ENCODE assay signal across 8 cellular contexts in genomic region chr10:84665883-84666463, GRCh38.
A peak's percentile ranks its signal among the peaks of the same experiment; 100 is the strongest.
DNase-seq lines count a peak whose midpoint lies in the region; ATAC-seq, FAIRE-seq and TF ChIP-seq lines count a peak whose summit lies in the region.

No MANE protein-coding gene starts in this region.

- H2BK15ac ChIP-seq in neuronal stem cell (ENCODE audit: low read length) = no peak overlapping the region

- TF ChIP-seq CTCF in PC-3 (conservative IDR thresholded peaks at IDR 0.05; ENCODE audit: low read depth, low read length) = peak; percentile 69

- H3K23ac ChIP-seq in neuronal stem cell (ENCODE audit: low read depth, low read length, poor library complexity) = no peak overlapping the region

- H3K27me3 ChIP-seq in PC-3 (ENCODE audit: low read length) (peaks cover 23% of the 10 kb centered on the region; the same call in 1 of the 2 replicates), neuronal stem cell (ENCODE audit: control insufficient read depth in 3 of 3, insufficient read depth in 3 of 3, low read depth in 1 of 3, low read length in 3 of 3) (no peaks in the 10 kb centered on the region)

- DNase-seq in NCI-H1694 (lab: John Stamatoyannopoulos, UW) = peak; percentile 0
- DNase-seq in NCI-H1694 treated with DMSO at 0.1 percent for 48 hours (lab: John Stamatoyannopoulos, UW) = no peak
- peak; percentile 56 for DNase-seq in PC-3
- peak; percentile 80 for DNase-seq in iPS-NIHi11 (ENCODE audit: low spot score)
- no peak for DNase-seq in neuronal stem cell (ENCODE audit: low spot score)
- no peak for DNase-seq in HTR-8/SVneo (ENCODE audit: insufficient read length, low spot score)
- DNase-seq in NCI-H524 (lab: John Stamatoyannopoulos, UW) = no peak

- H3K18ac ChIP-seq in neuronal stem cell (ENCODE audit: low read length) = no peak overlapping the region

- no peak overlapping the region for H3K14ac ChIP-seq in neuronal stem cell (ENCODE audit: low read length)

- H3K4me2 ChIP-seq in PC-3 (ENCODE audit: low read length) = no peak overlapping the region
- H3K4me2 ChIP-seq in neuronal stem cell (ENCODE audit: insufficient read depth, low read length, poor library complexity, severe bottlenecking) = no peak overlapping the region

- no peak overlapping the region for H2BK120ac ChIP-seq in neuronal stem cell (ENCODE audit: low read depth, low read length)

- whole genome bisulfite sequencing in neuronal stem cell (ENCODE audit: extremely low coverage in 2 of 2, insufficient read length in 2 of 2, insufficient replicate concordance in 1 of 2), 2 donors = no CpG with 5 or more reads among the region's 9 CpGs

- H2BK5ac ChIP-seq in neuronal stem cell (ENCODE audit: low read length) = no peak overlapping the region

- H3K9ac ChIP-seq in PC-3 (ENCODE audit: low read length) (no peak overlapping the region), neuronal stem cell (ENCODE audit: low read depth, low read length, poor library complexity) (no peak overlapping the region)

- ATAC-seq in HG02588 (IDR thresholded peaks at IDR 0.05; ENCODE audit: unreplicated experiment) (peak; percentile 60), PC-3 (no peak)

- no peak overlapping the region for H4K91ac ChIP-seq in neuronal stem cell (ENCODE audit: low read depth, low read length, poor library complexity)

- no peaks in the 10 kb centered on the region for H3F3A ChIP-seq in PC-3 (ENCODE audit: low read length, unreplicated experiment)

- no peak overlapping the region for H2AK5ac ChIP-seq in neuronal stem cell (ENCODE audit: low read depth, low read length)

- intact Hi-C loops in PC-3 (cut with micrococcal nuclease) = no loop called here

- no TSS peak for BruUV-seq in PC-3 (replicated peaks; lab: Mats Ljungman, UMichigan)

- no peaks in the 10 kb centered on the region for H3K79me2 ChIP-seq in PC-3 (ENCODE audit: low read length)

- H3K4me3 ChIP-seq in PC-3 (ENCODE audit: low read length) (no peak overlapping the region), neuronal stem cell (ENCODE audit: low read length in 2 of 2) (no peak overlapping the region)

- no peaks in the 10 kb centered on the region for H3K9me2 ChIP-seq in PC-3 (replicated peaks; ENCODE audit: low read length)

- CTCF ChIA-PET in PC-3 (lab: Charles Lee) = no interaction called here

- no peak overlapping the region for H2BK12ac ChIP-seq in neuronal stem cell (ENCODE audit: low read length)

- no peak for FAIRE-seq in HTR-8/SVneo (lab: Jason Lieb, UNC)

- POLR2A ChIA-PET in PC-3 (lab: Charles Lee; ENCODE audit: unreplicated experiment) = no interaction called here

- H3K36me3 ChIP-seq in PC-3 (ENCODE audit: low read depth, low read length) = no peaks in the 10 kb centered on the region
- no peaks in the 10 kb centered on the region for H3K36me3 ChIP-seq in neuronal stem cell (replicated peaks in 1 of 2; ENCODE audit: control insufficient read depth in 2 of 2, insufficient read depth in 2 of 2, low read length in 2 of 2)

- no peaks in the 10 kb centered on the region for H3K79me1 ChIP-seq in neuronal stem cell (ENCODE audit: low read depth, low read length)

- no peak overlapping the region for H4K8ac ChIP-seq in neuronal stem cell (ENCODE audit: low read depth, low read length)

- H2AFZ ChIP-seq in PC-3 (ENCODE audit: low read length) (no peak overlapping the region), neuronal stem cell (ENCODE audit: low read length) (no peak overlapping the region)

- H3K27ac ChIP-seq in PC-3 (ENCODE audit: low read length) = no peak overlapping the region
- no peak overlapping the region for H3K27ac ChIP-seq in neuronal stem cell (replicated peaks; ENCODE audit: low read length)

- no peaks in the 10 kb centered on the region for H3K4me1 ChIP-seq in PC-3 (ENCODE audit: insufficient read depth, low read length)
- H3K4me1 ChIP-seq in neuronal stem cell (ENCODE audit: control insufficient read depth in 2 of 2, insufficient read depth in 1 of 2, low read depth in 1 of 2, low read length in 2 of 2) = peaks cover 0 to 1% of the 10 kb centered on the region in 2 donors

- no peak overlapping the region for H3K4ac ChIP-seq in neuronal stem cell (ENCODE audit: low read length)

- no peaks in the 10 kb centered on the region for H4K20me1 ChIP-seq in PC-3 (ENCODE audit: low read length)

- H3K9me3 ChIP-seq in PC-3 (ENCODE audit: low read length) (no peaks in the 10 kb centered on the region), neuronal stem cell (replicated peaks in 1 of 2; ENCODE audit: control insufficient read depth in 2 of 2, insufficient read depth in 1 of 2, low read depth in 1 of 2, low read length in 2 of 2) (no peaks in the 10 kb centered on the region)

Comparison
In these comparisons a context has a peak if more than half of its experiments do, and no peak if none do; other contexts are left out.
1. DNase-seq: peak in NCI-H1694 (single experiment), PC-3 (single experiment) and iPS-NIHi11 (single experiment); none in NCI-H1694 treated with DMSO at 0.1 percent for 48 hours (single experiment), neuronal stem cell (single experiment), HTR-8/SVneo (single experiment) and NCI-H524 (0 of 2).